13 cellular contexts compared by ENCODE assay signal in the genomic region with DNA sequence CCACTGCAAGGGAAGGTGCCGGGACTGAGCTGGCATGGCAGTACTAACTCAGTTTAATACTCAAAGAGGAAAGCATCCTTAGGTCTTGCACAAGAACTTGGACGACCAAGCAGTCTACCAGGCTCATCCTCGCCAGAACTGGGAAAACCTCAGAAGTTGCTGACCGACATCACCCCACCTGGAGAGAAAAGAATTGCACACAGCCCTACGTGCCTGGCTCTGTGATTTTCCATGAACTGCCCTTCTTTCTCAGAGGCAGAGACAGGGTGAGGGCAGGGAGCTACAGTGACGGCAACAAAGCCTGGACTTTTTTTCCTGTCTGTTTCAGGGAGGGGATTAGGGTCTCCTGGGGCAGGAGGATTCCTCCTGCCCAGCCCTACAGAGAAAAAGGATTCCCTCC. TPM values are rescaled to one million over a fixed set of nuclear protein-coding genes. Genes with fewer than 3 reads are reported as not detected.
A peak's percentile ranks its signal among the peaks of the same experiment; 100 is the strongest.
DNase-seq lines count a peak whose midpoint lies in the region; ATAC-seq and TF ChIP-seq lines count a peak whose summit lies in the region.
"Had no signal": no experiment of that assay in that cellular context is flagged by ENCODE, and none has a peak within 500 bp of the region (broad histone marks: within the 10 kb centered on the region; RNA-seq: fewer than 3 reads in every experiment).

No MANE protein-coding gene starts in this region.

- H2BK120ac ChIP-seq in neuronal stem cell (ENCODE audit: low read depth, low read length) = no peak overlapping the region

- TF ChIP-seq CTCF in MCF 10A (IDR thresholded peaks at IDR 0.05; ENCODE audit: unreplicated experiment) (no peak), glutamatergic neuron (IDR thresholded peaks at IDR 0.05; ENCODE audit: partially characterized antibody, unreplicated experiment) (no peak), uterus (IDR thresholded peaks at IDR 0.05) (no peak), GM10248 (IDR thresholded peaks at IDR 0.05; ENCODE audit: control extremely low read depth, extremely low read depth, low read depth, missing control alignments) (no peak)

- H3K36me3 ChIP-seq in neuronal stem cell (replicated peaks in 1 of 2; ENCODE audit: control insufficient read depth in 2 of 2, insufficient read depth in 2 of 2, low read length in 2 of 2) (peaks cover 55 to 72% of the 10 kb centered on the region in 2 donors), uterus (no peaks in the 10 kb centered on the region)

- intact Hi-C loops in MCF 10A (cut with micrococcal nuclease) = loop anchor here (1.0 to 5.0 kb wide), 3 partner anchors 108 to 573 kb away; no protein-coding TSS in a partner anchor
- intact Hi-C loops in uterus (cut with DNase I; ENCODE audit: low total_unique reads) = no loop called here

- BruUV-seq in MCF 10A (replicated peaks; lab: Mats Ljungman, UMichigan) = no TSS peak

- peaks cover 52 to 56% of the 10 kb centered on the region in 2 donors for H3K4me1 ChIP-seq in neuronal stem cell (ENCODE audit: control insufficient read depth in 2 of 2, insufficient read depth in 1 of 2, low read depth in 1 of 2, low read length in 2 of 2)
- peaks cover 5 to 16% of the 10 kb centered on the region in 2 donors for H3K4me1 ChIP-seq in uterus

- no CpG with 5 or more reads among the region's 6 CpGs for WGBS in neuronal stem cell (ENCODE audit: extremely low coverage in 2 of 2, insufficient read length in 2 of 2, insufficient replicate concordance in 1 of 2), 2 donors

- no peak for ATAC-seq in GM19023 (IDR thresholded peaks at IDR 0.05; ENCODE audit: unreplicated experiment)
- ATAC-seq: naive thymus-derived CD4-positive, alpha-beta T cell had no signal

- no peak overlapping the region for H2AK5ac ChIP-seq in neuronal stem cell (ENCODE audit: low read depth, low read length)

- no peak overlapping the region for H2BK5ac ChIP-seq in neuronal stem cell (ENCODE audit: low read length)

- no peak for TF ChIP-seq POLR2A in uterus (IDR thresholded peaks at IDR 0.05)

- H3K23ac ChIP-seq in neuronal stem cell (ENCODE audit: low read depth, low read length, poor library complexity) = no peak overlapping the region

- H3K9me3 ChIP-seq in neuronal stem cell (replicated peaks in 1 of 2; ENCODE audit: control insufficient read depth in 2 of 2, insufficient read depth in 1 of 2, low read depth in 1 of 2, low read length in 2 of 2) (peaks cover 0 to 2% of the 10 kb centered on the region in 2 donors), uterus (no peaks in the 10 kb centered on the region)

- H3K9me3 Mint-ChIP-seq in MCF 10A (ENCODE audit: unreplicated experiment) = no peaks in the 10 kb centered on the region
- peaks cover 2% of the 10 kb centered on the region for H3K9me3 Mint-ChIP-seq in glutamatergic neuron (ENCODE audit: unreplicated experiment)
- H3K9me3 Mint-ChIP-seq: central memory CD8-positive, alpha-beta T cell had no signal

- H3K4me1 Mint-ChIP-seq in MCF 10A (ENCODE audit: insufficient read depth, unreplicated experiment) = peaks cover 50% of the 10 kb centered on the region
- peaks cover 18% of the 10 kb centered on the region for H3K4me1 Mint-ChIP-seq in glutamatergic neuron (ENCODE audit: low read depth, unreplicated experiment)
- H3K4me1 Mint-ChIP-seq: central memory CD8-positive, alpha-beta T cell had no signal

- H3K79me1 ChIP-seq in neuronal stem cell (ENCODE audit: low read depth, low read length) = peaks cover 14% of the 10 kb centered on the region

- H3K14ac ChIP-seq in neuronal stem cell (ENCODE audit: low read length) = no peak overlapping the region

- H3K18ac ChIP-seq in neuronal stem cell (ENCODE audit: low read length) = peak overlapping the region; percentile 30

- no peak overlapping the region for H4K91ac ChIP-seq in neuronal stem cell (ENCODE audit: low read depth, low read length, poor library complexity)

- H3K27ac ChIP-seq in neuronal stem cell (replicated peaks; ENCODE audit: low read length) (peak overlapping the region; percentile 17), uterus (peak overlapping the region; percentile 61 to 64)

- H3K4me2 ChIP-seq in neuronal stem cell (ENCODE audit: insufficient read depth, low read length, poor library complexity, severe bottlenecking) = no peak overlapping the region

- H3K4ac ChIP-seq in neuronal stem cell (ENCODE audit: low read length) = no peak overlapping the region

- H3K4me3 Mint-ChIP-seq in MCF 10A (ENCODE audit: unreplicated experiment) = peak overlapping the region; percentile 8
- peak overlapping the region; percentile 13 for H3K4me3 Mint-ChIP-seq in glutamatergic neuron (ENCODE audit: unreplicated experiment)
- H3K4me3 Mint-ChIP-seq: central memory CD8-positive, alpha-beta T cell; naive thymus-derived CD4-positive, alpha-beta T cell had no signal

- no peak overlapping the region for H2BK12ac ChIP-seq in neuronal stem cell (ENCODE audit: low read length)

- H3K27me3 Mint-ChIP-seq in MCF 10A (ENCODE audit: insufficient read depth, unreplicated experiment) (no peaks in the 10 kb centered on the region), glutamatergic neuron (ENCODE audit: unreplicated experiment) (peaks cover 2% of the 10 kb centered on the region)

- H3K27ac Mint-ChIP-seq in MCF 10A (ENCODE audit: low read depth, unreplicated experiment) (peak overlapping the region; percentile 68), glutamatergic neuron (ENCODE audit: unreplicated experiment) (no peak overlapping the region)
- H3K27ac Mint-ChIP-seq: naive thymus-derived CD4-positive, alpha-beta T cell had no signal

- CTCF ChIA-PET in MCF 10A (lab: Yijun Ruan, JAX) = interaction anchor here (0.6 to 3.9 kb wide), 11 partner anchors 29 to 966 kb away, joined by 3 to 20 read pairs (median 4); no protein-coding TSS in a partner anchor
- CTCF ChIA-PET in GM10248 (lab: Yijun Ruan, JAX) = no interaction called here

- POLR2A ChIA-PET in MCF 10A (lab: Yijun Ruan, JAX) (interaction anchor here (0.5 to 13.1 kb wide), 24 partner anchors 6 to 692 kb away, joined by 3 to 170 read pairs (median 4); a partner anchor contains a TSS), GM10248 (lab: Yijun Ruan, JAX) (no interaction called here)

- H3K4me3 ChIP-seq in neuronal stem cell (ENCODE audit: low read length in 2 of 2) = no peak overlapping the region
- H3K4me3 ChIP-seq in uterus = no peak overlapping the region

- DNase-seq in MCF 10A (ENCODE audit: unreplicated experiment) (peak; percentile 93), glutamatergic neuron (no peak), neuronal stem cell (ENCODE audit: low spot score) (no peak), uterus (peak in 1 of 2 donors; percentile 36), GM10248 (ENCODE audit: extremely low spot score) (no peak), dedifferentiated amniotic fluid mesenchymal stem cell (ENCODE audit: extremely low spot score) (no peak)
- DNase-seq: activated T-cell treated with anti-CD3 and anti-CD28 coated beads for 4 hours; hippocampal formation; naive thymus-derived CD4-positive, alpha-beta T cell; NCI-H1694 treated with DMSO at 0.1 percent for 48 hours; stimulated activated CD4-positive, alpha-beta T cell treated with anti-CD3 and anti-CD28 coated beads, Interleukin-2, amount 100 ng/mL, for 48 hours had no signal

- H2BK15ac ChIP-seq in neuronal stem cell (ENCODE audit: low read length) = no peak overlapping the region

- no peak overlapping the region for H4K8ac ChIP-seq in neuronal stem cell (ENCODE audit: low read depth, low read length)

- H3K36me3 Mint-ChIP-seq in MCF 10A (ENCODE audit: insufficient read depth, unreplicated experiment) (peaks cover 51% of the 10 kb centered on the region), glutamatergic neuron (ENCODE audit: unreplicated experiment) (peaks cover 7% of the 10 kb centered on the region)
- H3K36me3 Mint-ChIP-seq: naive thymus-derived CD4-positive, alpha-beta T cell had no signal

- H3K27me3 ChIP-seq in neuronal stem cell (ENCODE audit: control insufficient read depth in 3 of 3, insufficient read depth in 3 of 3, low read depth in 1 of 3, low read length in 3 of 3) = no peaks in the 10 kb centered on the region
- H3K27me3 ChIP-seq in uterus = no peaks in the 10 kb centered on the region

- no peak overlapping the region for H3K9ac ChIP-seq in neuronal stem cell (ENCODE audit: low read depth, low read length, poor library complexity)

- H2AFZ ChIP-seq in neuronal stem cell (ENCODE audit: low read length) = no peak overlapping the region

RNA-seq across cellular contexts. Expression of a gene that starts 8.0 kb away (rescaled TPM):
- total RNA-seq in MCF 10A (2022) (62.5 and 88.0 TPM in 2 replicates), glutamatergic neuron (ENCODE audit: unreplicated experiment) (11.4 TPM), uterus (100 to 1,000 TPM in 2 of 4 donors, 10 to 100 TPM in 2; 53.8 to 154 (median 111) TPM)
- polyA plus RNA-seq in neuronal stem cell (2013, experiment 1 of 2) = 64.8 TPM
- 65.6 TPM for polyA plus RNA-seq in neuronal stem cell (2013, experiment 2 of 2)
